ENCODE assay signal across 20 cellular contexts in genomic region chr1:99218572-99218971, GRCh38. TPM values are rescaled to one million over a fixed set of nuclear protein-coding genes. Genes with fewer than 3 reads are reported as not detected.
DNase-seq lines count a peak whose midpoint lies in the region; ATAC-seq, FAIRE-seq and TF ChIP-seq lines count a peak whose summit lies in the region.
"Had no signal": no experiment of that assay in that cellular context is flagged by ENCODE, and none has a peak within 500 bp of the region (broad histone marks: within the 10 kb centered on the region; RNA-seq: fewer than 3 reads in every experiment).

No MANE protein-coding gene starts in this region.

- no peaks in the 10 kb centered on the region for H3K4me1 ChIP-seq in GM12878 (ENCODE audit: control insufficient read depth, insufficient read depth, low read length)
- H3K4me1 ChIP-seq in OCI-LY7 (ENCODE audit: insufficient read depth, low read length, poor library complexity, severe bottlenecking), result no peaks in the 10 kb centered on the region
- no peaks in the 10 kb centered on the region for H3K4me1 ChIP-seq in A673 (ENCODE audit: insufficient read depth, low read length, poor library complexity, severe bottlenecking)

- WGBS in GM12878 (ENCODE audit: insufficient coverage, insufficient replicate concordance, low lambda C conversion rate, missing lambda C conversion rate), result 34% methylated on average over 4 of the region's 4 CpGs

- TF ChIP-seq POLR2A in GM18505 (IDR thresholded peaks at IDR 0.05; ENCODE audit: borderline replicate concordance, extremely low read depth, insufficient read depth, insufficient read length), result no peak
- no peak for TF ChIP-seq POLR2A in GM12878 (IDR thresholded peaks at IDR 0.05; ENCODE audit: low read depth, low read length)

- POLR2A ChIA-PET in GM12878 (lab: Charles Lee), result no interaction called here
- POLR2A ChIA-PET in OCI-LY7 (lab: Charles Lee), result interaction anchor here (0.6 kb wide), 1 partner anchor 38 kb away, joined by 4 read pairs; no protein-coding TSS in a partner anchor
- POLR2A ChIA-PET in A673 (lab: Charles Lee; ENCODE audit: low non-redundant PET), result no interaction called here

- no peak overlapping the region for H3K4me3 ChIP-seq in GM12878
- no peak overlapping the region for H3K4me3 ChIP-seq in OCI-LY7 (ENCODE audit: low read depth, low read length, poor library complexity, severe bottlenecking)
- no peak overlapping the region for H3K4me3 ChIP-seq in A673 (ENCODE audit: low read depth, low read length, poor library complexity, severe bottlenecking)
- H3K4me3 ChIP-seq: PC-9 had no signal

- ATAC-seq in GM18505 (IDR thresholded peaks at IDR 0.05; ENCODE audit: unreplicated experiment), result peak; percentile 10
- ATAC-seq in GM21360 (IDR thresholded peaks at IDR 0.05; ENCODE audit: unreplicated experiment), result peak; percentile 23
- peak; percentile 20 for ATAC-seq in HG02885 (IDR thresholded peaks at IDR 0.05; ENCODE audit: poor library complexity, unreplicated experiment)
- peak; percentile 79 for ATAC-seq in GM12878
- no peak for ATAC-seq in GM21723 (IDR thresholded peaks at IDR 0.05; ENCODE audit: unreplicated experiment)
- ATAC-seq: T-cell had no signal

- no peaks in the 10 kb centered on the region for H3K27me3 ChIP-seq in GM12878 (replicated peaks in 1 of 2; ENCODE audit: control insufficient read depth in 2 of 2, insufficient read depth in 2 of 2, low read length in 1 of 2)
- H3K27me3 ChIP-seq in A673 (replicated peaks; ENCODE audit: insufficient read depth, low read depth, low read length, poor library complexity), result no peaks in the 10 kb centered on the region

- in situ Hi-C loops in GM12878 (cut with MboI), result no loop called here

- no peak overlapping the region for H3K27ac ChIP-seq in GM12878 (ENCODE audit: control insufficient read depth, insufficient read depth)
- H3K27ac ChIP-seq in OCI-LY7 (ENCODE audit: low read depth, low read length, poor library complexity, severe bottlenecking), result no peak overlapping the region
- no peak overlapping the region for H3K27ac ChIP-seq in A673 (ENCODE audit: low read depth, low read length, poor library complexity, severe bottlenecking)
- H3K27ac ChIP-seq: HL-60, PC-9 had no signal

- H3K36me3 ChIP-seq in GM12878 (ENCODE audit: control insufficient read depth in 2 of 2, insufficient read depth in 2 of 2, low read length in 1 of 2) (no peaks in the 10 kb centered on the region), OCI-LY7 (ENCODE audit: insufficient read depth, low read length) (no peaks in the 10 kb centered on the region), A673 (ENCODE audit: insufficient read depth, low read length, poor library complexity, severe bottlenecking) (no peaks in the 10 kb centered on the region)

- no peak for TF ChIP-seq CTCF in GM12878 (IDR thresholded peaks at IDR 0.05 in 2 of 3, conservative IDR thresholded peaks at IDR 0.05 in 1 of 3; ENCODE audit: control insufficient read depth in 2 of 3, extremely low read depth in 1 of 3, insufficient read depth in 1 of 3, low read depth in 3 of 3, low read length in 3 of 3)
- TF ChIP-seq CTCF in OCI-LY7 (conservative IDR thresholded peaks at IDR 0.05; ENCODE audit: low read length), result no peak
- no peak for TF ChIP-seq CTCF in A673 (conservative IDR thresholded peaks at IDR 0.05; ENCODE audit: low read depth, low read length)

- no peak for TF ChIP-seq RAD21 in GM12878 (IDR thresholded peaks at IDR 0.05; ENCODE audit: insufficient read depth, low read depth, low read length)

- intact Hi-C loops in GM12878 (cut with micrococcal nuclease; ENCODE audit: unreplicated experiment), result no loop called here
- intact Hi-C loops in OCI-LY7 (cut with micrococcal nuclease; ENCODE audit: unreplicated experiment), result no loop called here
- intact Hi-C loops in A673 (cut with micrococcal nuclease; ENCODE audit: unreplicated experiment), result no loop called here

- no peak overlapping the region for H3K9ac ChIP-seq in GM12878 (ENCODE audit: control insufficient read depth, insufficient read depth, low read length)

- SMC1A ChIA-PET in GM12878 (lab: Charles Lee; ENCODE audit: uncharacterized antibody, unreplicated experiment), result no interaction called here

- CTCF ChIA-PET in GM12878 (lab: Yijun Ruan, JAX), result interaction anchor here (0.6 kb wide), 1 partner anchor 32 kb away, joined by 3 read pairs; no protein-coding TSS in a partner anchor
- CTCF ChIA-PET in OCI-LY7 (lab: Charles Lee; ENCODE audit: unreplicated experiment), result no interaction called here
- CTCF ChIA-PET in A673 (lab: Charles Lee), result no interaction called here

- H3K4me2 ChIP-seq in GM12878 (ENCODE audit: control insufficient read depth, insufficient read depth), result no peak overlapping the region
- H3K4me2 ChIP-seq in OCI-LY7 (ENCODE audit: low read length), result no peak overlapping the region
- H3K4me2 ChIP-seq: PC-9 had no signal

- DNase-seq in GM12878 (ENCODE audit: low read depth, low spot score), result no peak
- DNase-seq in OCI-LY7 (ENCODE audit: low spot score), result no peak
- no peak for DNase-seq in activated CD4-positive, alpha-beta T cell treated with anti-CD3 and anti-CD28 coated beads for 48 hours
- no peak for DNase-seq in A673 (ENCODE audit: low spot score)
- DNase-seq: C1 segment of cervical spinal cord, EL, GOT3, NCI-H146, NCI-H2107, NCI-H226, NCI-H69, PC-9, T-cell, T1000 had no signal

- no peaks in the 10 kb centered on the region for H3K9me2 ChIP-seq in OCI-LY7 (ENCODE audit: insufficient read depth, low read length)

- H3K9me3 ChIP-seq in GM12878 (replicated peaks; ENCODE audit: control insufficient read depth, insufficient read depth, low read length) (peaks cover 1% of the 10 kb centered on the region), OCI-LY7 (ENCODE audit: low read length) (0 out of 2 replicates have a peak, but pooled peaks cover 6% of the 10 kb centered on the region), A673 (ENCODE audit: low read depth, low read length, poor library complexity, severe bottlenecking) (peaks cover 8% of the 10 kb centered on the region)

- no peaks in the 10 kb centered on the region for H4K20me1 ChIP-seq in GM12878 (ENCODE audit: control insufficient read depth, insufficient read depth)
- no peaks in the 10 kb centered on the region for H4K20me1 ChIP-seq in OCI-LY7 (ENCODE audit: insufficient read depth, low read length)

- no peak for TF ChIP-seq EP300 in GM12878 (IDR thresholded peaks at IDR 0.05; ENCODE audit: borderline replicate concordance in 1 of 2, control insufficient read depth in 1 of 2, low read depth in 2 of 2, low read length in 2 of 2)

- H2AFZ ChIP-seq in GM12878 (ENCODE audit: control insufficient read depth, low read depth, low read length), result no peak overlapping the region
- H2AFZ ChIP-seq in OCI-LY7 (ENCODE audit: low read length), result no peak overlapping the region
- H2AFZ ChIP-seq: PC-9 had no signal

- no peak for FAIRE-seq in GM12878 (lab: Jason Lieb, UNC)

- H3K79me2 ChIP-seq in GM12878 (ENCODE audit: control insufficient read depth, insufficient read depth, low read length), result no peaks in the 10 kb centered on the region
- H3K79me2 ChIP-seq in OCI-LY7 (ENCODE audit: insufficient read depth, low read depth, low read length), result no peaks in the 10 kb centered on the region

- no TSS peak for BruUV-seq in GM12878 (replicated peaks; lab: Mats Ljungman, UMichigan)
- no TSS peak for BruUV-seq in OCI-LY7 (replicated peaks; lab: Mats Ljungman, UMichigan)
- BruUV-seq in A673 (replicated peaks; lab: Mats Ljungman, UMichigan), result no TSS peak

- RAD21 ChIA-PET in GM12878 (lab: Charles Lee; ENCODE audit: unreplicated experiment), result no interaction called here

TF ChIP-seq in GM12878, 131 proteins besides CTCF, POLR2A, EP300 and RAD21 (continues in another document):
- TF ChIP-seq STAT3 (IDR thresholded peaks at IDR 0.05; ENCODE audit: low read depth, low read length) (no peak), MAX (IDR thresholded peaks at IDR 0.05; ENCODE audit: low read depth, low read length) (no peak), MYB (IDR thresholded peaks at IDR 0.05; ENCODE audit: borderline replicate concordance, low read depth, low read length) (no peak), E2F4 (IDR thresholded peaks at IDR 0.05; ENCODE audit: low read depth, low read length) (no peak), RELA (IDR thresholded peaks at IDR 0.05; ENCODE audit: borderline replicate concordance, partially characterized antibody) (no peak)

RNA-seq across cellular contexts. Expression of gene PLPPR4, which starts 45.7 kb away (rescaled TPM):
- not detected in 2 replicates for total RNA-seq in GM12878 (2013; cell fraction: nucleolus; rRNA removed)
- not detected in 2 replicates for total RNA-seq in GM12878 (2014; rRNA removed)
- total RNA-seq in GM12878 (2014; rRNA removed; fragmentation: Illumina TruSeq; extraction: Trizol), result not detected in 2 replicates
- not detected in 2 replicates for total RNA-seq in GM12878 (2021)
- polyA plus RNA-seq in GM12878 (2011; ENCODE audit: low read depth), result not detected
- not detected in 2 replicates for polyA plus RNA-seq in GM12878 (2011; rRNA removed)
- polyA plus RNA-seq in GM12878 (2011; cell fraction: cytosol; rRNA removed), result not detected in 2 replicates
- polyA plus RNA-seq in GM12878 (2011; cell fraction: nucleus; rRNA removed), result not detected in 2 replicates
- polyA plus RNA-seq in GM12878 (2012), result not detected in 2 replicates
- polyA plus RNA-seq in GM12878 (2014; fragmentation: Illumina TruSeq; extraction: Trizol), result not detected in 2 replicates
- not detected for polyA plus RNA-seq in GM12878 (2014; fragmentation: Nextera tagmentation; extraction: Ambion mirVana)
- polyA plus RNA-seq in GM12878 (2014; rRNA removed), result not detected in 2 replicates
- polyA plus RNA-seq in GM12878 (2016; fragmentation: Nextera tagmentation; extraction: Ambion mirVana), result not detected
- polyA minus RNA-seq in GM12878 (2011; rRNA and poly(A)+ RNA removed), result not detected in 2 replicates
- not detected in 2 replicates for polyA minus RNA-seq in GM12878 (2011; cell fraction: cytosol; rRNA and poly(A)+ RNA removed)
- not detected in 2 replicates for polyA minus RNA-seq in GM12878 (2011; cell fraction: nucleus; rRNA and poly(A)+ RNA removed)
- total RNA-seq in OCI-LY7 (2014; rRNA removed; shearing (Covaris generic)), result not detected in 2 replicates
- total RNA-seq in OCI-LY7 (2022), result not detected in 2 replicates
- not detected in 2 replicates for total RNA-seq in A673 (2021)
- total RNA-seq: PC-9, SK-MEL-5, T-cell had no signal
